Comparison of ENCODE assay signal across 22 cellular contexts in genomic region chr18:13099113-13099512, GRCh38.
"Had no signal": no experiment of that assay in that cellular context is flagged by ENCODE, and none has a peak within 500 bp of the region (broad histone marks: within the 10 kb centered on the region; RNA-seq: fewer than 3 reads in every experiment).

No MANE protein-coding gene starts in this region.

- DNase-seq: colonic mucosa; cortex of kidney; dermis blood vessel endothelial cell; dorsolateral prefrontal cortex; effector CD4-positive, alpha-beta T cell; effector CD8-positive, alpha-beta T cell; effector memory CD4-positive, alpha-beta T cell; effector memory CD8-positive, alpha-beta T cell; endodermal cell; erythroblast; esophagus squamous epithelium; foreskin keratinocyte; foreskin melanocyte; gastrocnemius medialis; glutamatergic neuron; head of caudate nucleus; heart left ventricle; heart right ventricle had no signal

- H3K27me3 ChIP-seq: colonic mucosa, dorsolateral prefrontal cortex, esophagus muscularis mucosa, esophagus squamous epithelium, foreskin keratinocyte, gastrocnemius medialis, gastroesophageal sphincter, heart left ventricle, heart right ventricle had no signal

- H3K27ac ChIP-seq: colonic mucosa, coronary artery, dorsolateral prefrontal cortex, epithelial cell of prostate, esophagus muscularis mucosa, esophagus squamous epithelium, foreskin keratinocyte, gastrocnemius medialis, gastroesophageal sphincter, heart left ventricle, heart right ventricle had no signal

- H3K9me3 ChIP-seq: colonic mucosa, esophagus muscularis mucosa, esophagus squamous epithelium, gastrocnemius medialis, gastroesophageal sphincter, heart left ventricle, heart right ventricle had no signal

- H3K4me1 ChIP-seq: colonic mucosa, esophagus muscularis mucosa, esophagus squamous epithelium, foreskin keratinocyte, gastrocnemius medialis, gastroesophageal sphincter had no signal

- H3K4me3 ChIP-seq: colonic mucosa, coronary artery, dorsolateral prefrontal cortex, esophagus muscularis mucosa, esophagus squamous epithelium, gastrocnemius medialis, gastroesophageal sphincter, heart left ventricle, heart right ventricle had no signal

- H3K36me3 ChIP-seq: colonic mucosa had no signal
